Comparison of ENCODE assay signal across 8 cellular contexts in genomic region chr17:35578195-35578928, GRCh38. TPM values are rescaled to one million over a fixed set of nuclear protein-coding genes. Genes with fewer than 3 reads are reported as not detected.
A peak's percentile ranks its signal among the peaks of the same experiment; 100 is the strongest.
DNase-seq lines count a peak whose midpoint lies in the region; TF ChIP-seq lines count a peak whose summit lies in the region.

Gene PEX12 (minus strand): TSS chr17:35578571. CDS start chr17:35578021, 550 bp downstream.

- in situ Hi-C loops in SK-MEL-5 (cut with HindIII; ENCODE audit: low pct_unique_long_range_greater_than_20kb, low sequenced_read_pairs): no loop called here

- CTCF ChIA-PET in HEK293 (lab: Yijun Ruan, JAX): interaction anchor here (0.6 to 2.2 kb wide), 13 partner anchors 9 to 327 kb away, joined by 3 to 7 read pairs (median 4); partner anchors contain the start of gene AP2B1
- CTCF ChIA-PET in activated naive CD4-positive, alpha-beta T cell treated with anti-CD3 and anti-CD28 coated beads, Interleukin-2, amount 10 ng/mL, durations not matched to agents 7 days and 5 days (lab: Charles Lee): interaction anchor here (0.6 to 2.2 kb wide), 8 partner anchors 8 to 82 kb away, joined by 3 to 10 read pairs (median 3); partner anchors contain the start of genes AP2B1 and SLFN12L

- peak within 1 kb of the TSS; percentile 88 for H3K4me3 ChIP-seq in HEK293 (ENCODE audit: low read depth, low read length)
- peak within 1 kb of the TSS; percentile 74 for H3K4me3 ChIP-seq in suprapubic skin

- H3K9me3 ChIP-seq in HEK293 (ENCODE audit: control insufficient read depth, insufficient read depth, low read depth, low read length) (no peaks in the 10 kb centered on the region), suprapubic skin (no peaks in the 10 kb centered on the region)

- H3K4me1 Mint-ChIP-seq in activated naive CD4-positive, alpha-beta T cell treated with anti-CD3 and anti-CD28 coated beads, Interleukin-2, amount 10 ng/mL, durations not matched to agents 7 days and 5 days: peaks cover 32% of the 10 kb centered on the region

- POLR2A ChIA-PET in HEK293 (lab: Yijun Ruan, JAX): interaction anchor here (0.5 to 4.5 kb wide), 24 partner anchors 8 to 1110 kb away, joined by 3 to 66 read pairs (median 3); partner anchors contain the start of genes AP2B1, CCT6B, RASL10B and SLFN11

- no peaks in the 10 kb centered on the region for H3K27me3 ChIP-seq in suprapubic skin

- TF ChIP-seq CTCF in HEK293 (tag by site-specific recombination; IDR thresholded peaks at IDR 0.05) (peak; percentile 39; the same call in 1 of the 2 replicates), suprapubic skin (IDR thresholded peaks at IDR 0.05) (no peak)

- peak; percentile 50 to 84 for TF ChIP-seq POLR2A in suprapubic skin (IDR thresholded peaks at IDR 0.05)

- peaks cover 12% of the 10 kb centered on the region for H3K36me3 Mint-ChIP-seq in activated naive CD4-positive, alpha-beta T cell treated with anti-CD3 and anti-CD28 coated beads, Interleukin-2, amount 10 ng/mL, durations not matched to agents 7 days and 5 days

- no peak for TF ChIP-seq EP300 in suprapubic skin (IDR thresholded peaks at IDR 0.05)

- no peaks in the 10 kb centered on the region for H3K9me3 Mint-ChIP-seq in activated naive CD4-positive, alpha-beta T cell treated with anti-CD3 and anti-CD28 coated beads, Interleukin-2, amount 10 ng/mL, durations not matched to agents 7 days and 5 days

- DNase-seq in ELR (ENCODE audit: low read depth) (peak; percentile 90), NAMALWA (ENCODE audit: low spot score) (peak; percentile 92), SK-MEL-5 (ENCODE audit: low read depth, low spot score) (peak; percentile 90), globus pallidus (ENCODE audit: low spot score) (peak; percentile 94), nucleus accumbens (lab: John Stamatoyannopoulos, UW) (peak; percentile 47 to 97 (median 88)), suprapubic skin (ENCODE audit: low spot score in 2 of 2) (peak; percentile 93 to 94)
- peak; percentile 94 for DNase-seq in activated naive CD4-positive, alpha-beta T cell treated with anti-CD3 and anti-CD28 coated beads, Interleukin-2, amount 10 ng/mL, durations not matched to agents 7 days and 5 days

- H3K27ac Mint-ChIP-seq in activated naive CD4-positive, alpha-beta T cell treated with anti-CD3 and anti-CD28 coated beads, Interleukin-2, amount 10 ng/mL, durations not matched to agents 7 days and 5 days: peak within 1 kb of the TSS; percentile 99

- peaks cover 8% of the 10 kb centered on the region for H3K27me3 Mint-ChIP-seq in activated naive CD4-positive, alpha-beta T cell treated with anti-CD3 and anti-CD28 coated beads, Interleukin-2, amount 10 ng/mL, durations not matched to agents 7 days and 5 days

- H3K4me1 ChIP-seq in HEK293 (ENCODE audit: control insufficient read depth, insufficient read depth, low read length) (peaks cover 5% of the 10 kb centered on the region; the same call in 1 of the 2 replicates), suprapubic skin (peaks cover 20% of the 10 kb centered on the region)

- H3K36me3 ChIP-seq in HEK293 (ENCODE audit: control insufficient read depth in 2 of 2, insufficient read depth in 1 of 2, low read length in 2 of 2) (peaks cover 27 to 35% of the 10 kb centered on the region in 2 experiments), suprapubic skin (peaks cover 23% of the 10 kb centered on the region)

- 0% methylated on average over 32 of the region's 45 CpGs for WGBS in suprapubic skin

- H3K27ac ChIP-seq in HEK293 (ENCODE audit: extremely low read depth, low read depth, low read length) (peak within 1 kb of the TSS; percentile 91), suprapubic skin (peak within 1 kb of the TSS; percentile 84)

- H3K4me3 Mint-ChIP-seq in activated naive CD4-positive, alpha-beta T cell treated with anti-CD3 and anti-CD28 coated beads, Interleukin-2, amount 10 ng/mL, durations not matched to agents 7 days and 5 days: peak within 1 kb of the TSS; percentile 99

TF ChIP-seq in HEK293, 187 proteins besides CTCF, POLR2A, EP300 and RAD21 (continues in another document):
- TF ChIP-seq ZNF324 (tag by site-specific recombination; IDR thresholded peaks at IDR 0.05) (peak; percentile 37; the same call in 1 of the 2 replicates), PATZ1 (tag by site-specific recombination; IDR thresholded peaks at IDR 0.05) (peak; percentile 75), ZXDB (tag by site-specific recombination; IDR thresholded peaks at IDR 0.05) (peak; percentile 65; the same call in 1 of the 2 replicates), ZBTB20 (tag by site-specific recombination; IDR thresholded peaks at IDR 0.05) (peak; percentile 63), GLIS2 (tag by site-specific recombination; IDR thresholded peaks at IDR 0.05) (peak; percentile 79), ZNF768 (tag by site-specific recombination; IDR thresholded peaks at IDR 0.05) (no peak), ZEB2 (tag by site-specific recombination; IDR thresholded peaks at IDR 0.05) (peak; percentile 71; the same call in 1 of the 2 replicates), ZNF23 (tag by site-specific recombination; IDR thresholded peaks at IDR 0.05; ENCODE audit: borderline replicate concordance) (no peak), TRIM28 (IDR thresholded peaks at IDR 0.05; ENCODE audit: borderline replicate concordance, low read length) (no peak), ZNF488 (tag by site-specific recombination; IDR thresholded peaks at IDR 0.05) (no peak), ZNF510 (tag by site-specific recombination; IDR thresholded peaks at IDR 0.05; ENCODE audit: insufficient replicate concordance) (peak; percentile 16), GLI4 (tag by site-specific recombination; IDR thresholded peaks at IDR 0.05) (0 out of 2 replicates have a peak, but pooled peaks have one; percentile 65), ZNF19 (tag by site-specific recombination; IDR thresholded peaks at IDR 0.05; ENCODE audit: low read depth) (no peak), ZBTB26 (tag by site-specific recombination; optimal IDR thresholded peaks at IDR 0.05) (peak; percentile 36), YY2 (tag by site-specific recombination; IDR thresholded peaks at IDR 0.05) (0 out of 2 replicates have a peak, but pooled peaks have one; percentile 54), ZNF660 (tag by site-specific recombination; IDR thresholded peaks at IDR 0.05) (peak; percentile 89), ZBTB48 (tag by site-specific recombination; IDR thresholded peaks at IDR 0.05) (no peak), KLF1 (tag by site-specific recombination; IDR thresholded peaks at IDR 0.05) (peak; percentile 30), ZNF692 (tag by site-specific recombination; IDR thresholded peaks at IDR 0.05) (peak; percentile 43; the same call in 1 of the 2 replicates), SCRT1 (tag by site-specific recombination; IDR thresholded peaks at IDR 0.05; ENCODE audit: borderline replicate concordance) (no peak), ZNF561 (tag by site-specific recombination; IDR thresholded peaks at IDR 0.05; ENCODE audit: borderline replicate concordance) (peak; percentile 74)

RNA-seq across cellular contexts. Expression of gene PEX12, which starts in this region (rescaled TPM):
- total RNA-seq in SK-MEL-5 (2014; rRNA removed; shearing (Covaris generic)): 8.6 and 9.1 TPM in 2 replicates
- polyA plus RNA-seq in SK-MEL-5 (2015; cell fraction: cytosol; rRNA removed): 6.9 and 7.7 TPM in 2 replicates
- polyA plus RNA-seq in SK-MEL-5 (2015; cell fraction: nucleus; rRNA removed): 3.2 and 4.3 TPM in 2 replicates
- 1 to 10 TPM; 4.0 to 9.3 (median 5.7) TPM for total RNA-seq in suprapubic skin

Comparison
In these comparisons a context has a peak if more than half of its experiments do, and no peak if none do; other contexts are left out.
1. Peak in every context shown above with its lines: DNase-seq, H3K4me3 ChIP-seq and H3K27ac ChIP-seq.